Comparison of ENCODE assay signal across 8 cellular contexts in the genomic region with DNA sequence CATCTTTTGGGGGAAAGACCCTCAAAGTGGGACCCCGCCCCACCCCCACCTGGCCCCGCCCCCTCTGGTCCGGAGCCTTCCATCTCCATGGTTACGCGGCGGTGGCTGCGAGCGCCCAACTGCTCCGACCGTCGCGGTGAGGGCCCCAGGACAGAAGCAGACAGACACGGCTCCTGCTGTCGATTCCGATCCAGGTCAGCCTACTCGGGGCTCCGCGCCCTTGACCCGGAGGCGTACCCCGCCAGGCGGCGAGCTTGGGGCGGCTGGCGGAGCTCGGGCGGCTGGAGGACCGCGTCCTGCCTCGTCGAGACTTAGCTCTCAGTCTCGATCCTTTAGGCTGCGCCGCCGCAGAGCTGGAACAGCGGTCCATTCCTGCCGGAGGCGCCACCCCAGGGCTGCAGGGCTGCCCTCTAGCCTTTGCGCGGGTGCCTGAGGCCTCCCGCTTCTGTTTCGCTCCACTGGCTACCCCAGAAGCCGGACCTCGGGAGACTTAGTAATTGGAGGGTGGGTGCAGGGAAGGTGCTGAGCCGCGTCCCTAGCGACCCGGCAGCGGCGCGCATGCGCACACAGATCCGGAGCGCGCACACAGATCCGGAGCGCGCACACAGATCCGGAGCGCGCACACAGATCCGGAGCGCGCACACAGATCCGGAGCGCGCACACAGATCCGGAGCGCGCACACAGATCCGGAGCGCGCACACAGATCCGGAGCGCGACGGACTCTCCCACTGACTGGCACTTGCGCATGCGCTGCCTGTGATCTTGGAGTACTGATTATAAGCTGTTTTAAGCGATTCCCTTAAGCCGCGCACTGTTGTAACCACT. TPM values are rescaled to one million over a fixed set of nuclear protein-coding genes. Genes with fewer than 3 reads are reported as not detected.
A peak's percentile ranks its signal among the peaks of the same experiment; 100 is the strongest.
DNase-seq lines count a peak whose midpoint lies in the region; ATAC-seq, FAIRE-seq and TF ChIP-seq lines count a peak whose summit lies in the region.

A gene with protein sequence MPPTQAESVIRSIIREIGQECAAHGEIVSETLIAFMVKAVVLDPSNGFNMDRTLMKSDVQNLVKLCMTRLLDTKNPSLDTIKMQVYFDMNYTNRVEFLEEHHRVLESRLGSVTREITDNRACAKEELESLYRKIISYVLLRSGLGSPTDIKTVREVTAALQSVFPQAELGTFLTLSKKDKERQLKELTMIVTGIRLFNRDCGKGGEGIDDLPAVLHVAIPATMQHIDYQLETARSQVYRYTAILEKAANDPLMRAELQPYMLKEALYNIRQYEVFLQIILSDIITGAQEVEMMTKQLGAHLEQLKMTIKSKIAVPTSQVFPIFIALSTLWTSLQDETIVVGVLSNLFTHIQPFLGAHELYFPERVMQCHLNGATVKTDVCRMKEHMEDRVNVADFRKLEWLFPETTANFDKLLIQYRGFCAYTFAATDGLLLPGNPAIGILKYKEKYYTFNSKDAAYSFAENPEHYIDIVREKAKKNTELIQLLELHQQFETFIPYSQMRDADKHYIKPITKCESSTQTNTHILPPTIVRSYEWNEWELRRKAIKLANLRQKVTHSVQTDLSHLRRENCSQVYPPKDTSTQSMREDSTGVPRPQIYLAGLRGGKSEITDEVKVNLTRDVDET (plus strand): TSS at position 77 of the 825 bp plus-strand sequence. CDS start 1,868 bp downstream, outside the sequence.

- peak; percentile 15 for FAIRE-seq in TTC549 (lab: Jason Lieb, UNC)
- FAIRE-seq in K562 (lab: Jason Lieb, UNC): peak; percentile 82

- TF ChIP-seq POLR2A in K562 (conservative IDR thresholded peaks at IDR 0.05): no peak
- TF ChIP-seq POLR2A in sigmoid colon (IDR thresholded peaks at IDR 0.05): no peak

- CTCF ChIA-PET in K562 (lab: Yijun Ruan, JAX; ENCODE audit: low intra/inter-chr PET ratio): interaction anchor here (0.6 kb wide), 1 partner anchor 66 kb away, joined by 3 read pairs; no protein-coding TSS in a partner anchor

- no peaks in the 10 kb centered on the region for H3K79me2 ChIP-seq in K562 (ENCODE audit: control insufficient read depth, insufficient read depth, low read length)

- peaks cover 0 to 4% of the 10 kb centered on the region in 2 experiments; a peak in 1 of 5 replicates for H3K4me1 ChIP-seq in K562 (replicated peaks in 1 of 2; ENCODE audit: control insufficient read depth in 2 of 2, insufficient read depth in 2 of 2, low read length in 2 of 2)
- no peaks in the 10 kb centered on the region for H3K4me1 ChIP-seq in iPS DF 6.9 (ENCODE audit: control insufficient read depth, insufficient read depth, low read length)
- H3K4me1 ChIP-seq in sigmoid colon: peaks cover 0 to 7% (median 5%) of the 10 kb centered on the region in 4 donors

- DNase-seq in SIG-M5 treated with dmso at 0.1 percent for 504 hours (lab: John Stamatoyannopoulos, UW; ENCODE audit: unreplicated experiment) (peak; percentile 72), SIG-M5 (lab: John Stamatoyannopoulos, UW) (no peak), NCI-H2029 treated with DMSO at 0.1 percent for 48 hours (lab: John Stamatoyannopoulos, UW) (peak; percentile 92), K562 (ENCODE audit: extremely low read depth in 1 of 4, low spot score in 3 of 4) (peak; percentile 90 to 93 (median 91)), iPS DF 6.9 (ENCODE audit: low read depth, low spot score) (no peak), sigmoid colon (peak; percentile 88)

- POLR2A ChIA-PET in K562 (lab: Yijun Ruan, JAX): interaction anchor here (0.5 to 1.1 kb wide), 8 partner anchors 12 to 503 kb away, joined by 3 read pairs; a partner anchor contains a TSS

- in situ Hi-C loops in K562 (cut with MboI): no loop called here

- H3K4me3 ChIP-seq in K562 (peak within 1 kb of the TSS; percentile 89), iPS DF 6.9 (ENCODE audit: low read length) (peak within 1 kb of the TSS; percentile 98), sigmoid colon (peak within 1 kb of the TSS; percentile 64 to 94 (median 84))

- TF ChIP-seq CTCF in K562 (IDR thresholded peaks at IDR 0.05 in 2 of 3, conservative IDR thresholded peaks at IDR 0.05 in 1 of 3; ENCODE audit: insufficient read depth in 2 of 3, low read depth in 1 of 3, low read length in 3 of 3): peak in 2 of 3 experiments; percentile 13; a peak in 2 of 6 replicates
- TF ChIP-seq CTCF in sigmoid colon (IDR thresholded peaks at IDR 0.05): no peak

- ATAC-seq in HG03025 (IDR thresholded peaks at IDR 0.05; ENCODE audit: low FRiP score, unreplicated experiment): peak; percentile 87
- ATAC-seq in K562: peak; percentile 96

- H3K27ac ChIP-seq in K562 (ENCODE audit: extremely low read depth, low read depth, low read length) (peak within 1 kb of the TSS; percentile 74), iPS DF 6.9 (ENCODE audit: low read length) (no peak within 1 kb of the TSS), sigmoid colon (peak within 1 kb of the TSS; percentile 82 to 90 (median 85))

- 1% methylated on average over 50 of the region's 82 CpGs for WGBS in K562 (ENCODE audit: insufficient coverage, low coverage, missing lambda C conversion rate)
- WGBS in iPS DF 6.9 (ENCODE audit: insufficient coverage, insufficient read length): no CpG with 5 or more reads among the region's 82 CpGs
- WGBS in sigmoid colon, 2 donors: 0% methylated on average over 82 of the region's 82 CpGs

- no peaks in the 10 kb centered on the region for H3K9me3 ChIP-seq in K562 (replicated peaks; ENCODE audit: control insufficient read depth, insufficient read depth, low read depth, low read length)
- H3K9me3 ChIP-seq in iPS DF 6.9 (ENCODE audit: control insufficient read depth, insufficient read depth, low read length): no peaks in the 10 kb centered on the region
- H3K9me3 ChIP-seq in sigmoid colon: no peaks in the 10 kb centered on the region

- no TSS peak for BruUV-seq in K562 (replicated peaks; lab: Mats Ljungman, UMichigan)

- H3K27me3 ChIP-seq in K562 (ENCODE audit: control insufficient read depth in 2 of 2, insufficient read depth in 2 of 2, low read length in 2 of 2) (no peaks in the 10 kb centered on the region; a peak in 1 of 5 replicates), iPS DF 6.9 (ENCODE audit: control insufficient read depth, insufficient read depth, low read length) (no peaks in the 10 kb centered on the region), sigmoid colon (no peaks in the 10 kb centered on the region)

- no peaks in the 10 kb centered on the region for H3K36me3 ChIP-seq in K562 (ENCODE audit: control insufficient read depth, insufficient read depth, low read length)
- no peaks in the 10 kb centered on the region for H3K36me3 ChIP-seq in iPS DF 6.9 (ENCODE audit: control insufficient read depth, insufficient read depth, low read length)
- no peaks in the 10 kb centered on the region for H3K36me3 ChIP-seq in sigmoid colon

- intact Hi-C loops in K562 (cut with micrococcal nuclease) (loop anchor here (5.0 kb wide), 1 partner anchor 64 kb away; a partner anchor contains a TSS), sigmoid colon (cut with DNase I) (loop anchor here (5.0 kb wide), 1 partner anchor 64 kb away; a partner anchor contains a TSS)

- peak within 1 kb of the TSS; percentile 95 for H3K4me2 ChIP-seq in K562 (ENCODE audit: insufficient read depth, low read length)

- H2AFZ ChIP-seq in K562 (ENCODE audit: low read depth, low read length): peak within 1 kb of the TSS; percentile 99

- TF ChIP-seq RAD21 in K562 (CRISPR knock-in tag; conservative IDR thresholded peaks at IDR 0.05 in 1 of 2, IDR thresholded peaks at IDR 0.05 in 1 of 2): peak; percentile 18 to 41; a peak in 3 of 4 replicates

- H3K9me1 ChIP-seq in K562 (ENCODE audit: control insufficient read depth, insufficient read depth, low read length): no peaks in the 10 kb centered on the region

- TF ChIP-seq EP300 in K562 (IDR thresholded peaks at IDR 0.05; ENCODE audit: low read length) (no peak), sigmoid colon (IDR thresholded peaks at IDR 0.05) (no peak)

- peak within 1 kb of the TSS; percentile 68 to 94 for H3K9ac ChIP-seq in K562 (ENCODE audit: insufficient read depth in 1 of 2, low read depth in 2 of 2, low read length in 2 of 2)

- H4K20me1 ChIP-seq in K562 (replicated peaks; ENCODE audit: control insufficient read depth, insufficient read depth, low read length): no peaks in the 10 kb centered on the region

TF ChIP-seq in K562, 482 proteins besides CTCF, POLR2A, EP300 and RAD21 (continues in another document):
- TF ChIP-seq ZC3H8 (IDR thresholded peaks at IDR 0.05): no peak
- TF ChIP-seq, protein P1, sequence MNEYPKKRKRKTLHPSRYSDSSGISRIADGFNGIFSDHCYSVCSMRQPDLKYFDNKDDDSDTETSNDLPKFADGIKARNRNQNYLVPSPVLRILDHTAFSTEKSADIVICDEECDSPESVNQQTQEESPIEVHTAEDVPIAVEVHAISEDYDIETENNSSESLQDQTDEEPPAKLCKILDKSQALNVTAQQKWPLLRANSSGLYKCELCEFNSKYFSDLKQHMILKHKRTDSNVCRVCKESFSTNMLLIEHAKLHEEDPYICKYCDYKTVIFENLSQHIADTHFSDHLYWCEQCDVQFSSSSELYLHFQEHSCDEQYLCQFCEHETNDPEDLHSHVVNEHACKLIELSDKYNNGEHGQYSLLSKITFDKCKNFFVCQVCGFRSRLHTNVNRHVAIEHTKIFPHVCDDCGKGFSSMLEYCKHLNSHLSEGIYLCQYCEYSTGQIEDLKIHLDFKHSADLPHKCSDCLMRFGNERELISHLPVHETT (CRISPR knock-in tag; conservative IDR thresholded peaks at IDR 0.05 in 1 of 2, IDR thresholded peaks at IDR 0.05 in 1 of 2): peak in 1 of 2 experiments; percentile 61; a peak in 1 of 4 replicates

RNA-seq across cellular contexts. Expression of the gene that starts here (rescaled TPM):
- total RNA-seq in K562 (2011; cell fraction: chromatin; rRNA removed; ENCODE audit: low replicate concordance): 0.23 and 0.46 TPM in 2 replicates
- total RNA-seq in K562 (2011; cell fraction: nucleolus; rRNA removed): 0.17 TPM in 1 of 2 replicates, not detected in the other
- not detected in 2 replicates for total RNA-seq in K562 (2011; cell fraction: nucleoplasm; rRNA removed)
- total RNA-seq in K562 (2014; rRNA removed): 0.41 TPM in 1 of 2 replicates, not detected in the other
- 0.07 TPM in 1 of 2 replicates, not detected in the other for total RNA-seq in K562 (2014; rRNA removed; fragmentation: Illumina TruSeq; extraction: Trizol)
- 0.18 and 0.19 TPM in 2 replicates for total RNA-seq in K562 (2015; rRNA removed; fragmentation: Illumina TruSeq; extraction: Trizol)
- total RNA-seq in K562 (2021): not detected in 2 replicates
- 0.09 and 0.31 TPM in 2 replicates for polyA plus RNA-seq in K562 (2011; rRNA removed)
- polyA plus RNA-seq in K562 (2011; cell fraction: cytosol; rRNA removed): 0.03 and 0.06 TPM in 2 replicates
- 0.13 TPM in 1 of 2 replicates, not detected in the other for polyA plus RNA-seq in K562 (2011; cell fraction: nucleus; rRNA removed)
- 0.09 TPM in 1 of 2 replicates, not detected in the other for polyA plus RNA-seq in K562 (2012)
- 0.06 and 0.17 TPM in 2 replicates for polyA plus RNA-seq in K562 (2014; fragmentation: Illumina TruSeq; extraction: Trizol)
- polyA plus RNA-seq in K562 (2014; fragmentation: Nextera tagmentation; extraction: Ambion mirVana): under 1 TPM; 0.13 to 0.18 TPM
- 0.09 and 0.33 TPM in 2 replicates for polyA plus RNA-seq in K562 (2014; rRNA removed)
- 0.42 TPM in 1 of 2 replicates, not detected in the other for polyA minus RNA-seq in K562 (2011; rRNA and poly(A)+ RNA removed)
- not detected in 2 replicates for polyA minus RNA-seq in K562 (2011; cell fraction: cytosol; rRNA and poly(A)+ RNA removed)
- 0.13 TPM in 1 of 2 replicates, not detected in the other for polyA minus RNA-seq in K562 (2011; cell fraction: nucleus; rRNA and poly(A)+ RNA removed)
- under 1 TPM in 3 of 4 donors, not detected in 1; 0.14 to 0.36 (median 0.33) TPM for total RNA-seq in sigmoid colon
- polyA plus RNA-seq in sigmoid colon: under 1 TPM in 1 of 3 donors, not detected in 2; 0.04 TPM

Comparison
In these comparisons a context has a peak if more than half of its experiments do, and no peak if none do; other contexts are left out.
1. DNase-seq: peak in SIG-M5 treated with dmso at 0.1 percent for 504 hours (single experiment) and NCI-H2029 treated with DMSO at 0.1 percent for 48 hours (single experiment); none in SIG-M5 (single experiment) and iPS DF 6.9 (single experiment).
2. Peak in DNase-seq, ATAC-seq, H3K4me3 ChIP-seq, H3K27ac ChIP-seq, H3K9ac ChIP-seq and H3K4me2 ChIP-seq in K562; RNA of the gene not detected or under 1 TPM.
3. Peak in DNase-seq, H3K4me3 ChIP-seq and H3K27ac ChIP-seq in sigmoid colon; RNA of the gene not detected or under 1 TPM.
4. CTCF ChIP-seq: peak in K562 (2 of 3); none in sigmoid colon (0 of 4).
5. Peak in every context shown above with its lines, with median percentiles within 50 percentile points of each other: H3K4me3 ChIP-seq.